8 cellular contexts compared by ENCODE assay signal in the genomic region with DNA sequence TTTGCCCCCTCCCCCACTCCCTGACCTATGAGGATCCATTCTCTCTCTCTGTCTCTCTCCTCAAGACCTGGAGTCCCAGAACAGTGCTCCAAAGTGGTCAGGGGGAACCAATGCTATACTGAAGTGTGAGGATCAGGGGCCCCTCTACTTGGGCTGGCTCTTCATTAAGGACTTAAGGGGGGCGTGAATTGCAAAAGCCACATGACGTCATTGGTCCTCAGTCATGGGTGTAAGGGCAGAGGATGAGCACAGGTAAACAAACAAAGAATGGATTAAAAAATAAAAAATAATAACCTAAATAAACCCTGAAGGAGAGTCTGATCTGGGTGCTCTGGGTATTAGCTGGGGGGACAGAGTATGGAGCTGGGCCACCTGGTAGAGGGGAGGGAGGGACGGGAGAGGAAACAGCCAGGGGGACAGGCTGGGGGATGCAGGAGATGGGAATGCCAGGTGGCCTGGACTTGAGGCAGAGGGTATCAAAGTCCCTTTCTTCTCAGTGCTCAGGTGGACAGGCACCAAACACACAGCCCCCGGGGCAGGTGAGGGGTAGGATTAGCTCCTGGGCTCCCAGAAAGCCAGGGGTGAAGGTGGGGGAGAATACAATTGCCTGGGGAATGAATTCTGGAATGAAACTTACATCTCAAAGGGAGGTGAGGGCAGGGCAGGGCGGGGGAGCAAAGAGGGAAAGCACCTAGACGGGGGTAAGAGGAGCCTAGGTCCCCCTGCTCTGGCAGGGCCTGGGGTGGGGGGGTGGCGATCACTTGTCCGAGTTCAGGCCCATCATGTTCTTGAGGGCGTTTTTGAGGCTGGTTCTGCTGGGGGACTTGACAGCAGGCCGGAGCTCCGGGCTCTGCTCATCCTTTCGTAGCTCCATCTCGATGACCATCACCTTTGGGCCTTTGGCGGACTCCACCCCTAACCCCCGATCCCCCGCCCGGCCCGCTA. TPM values are rescaled to one million over a fixed set of nuclear protein-coding genes. Genes with fewer than 3 reads are reported as not detected.
A peak's percentile ranks its signal among the peaks of the same experiment; 100 is the strongest.
DNase-seq lines count a peak whose midpoint lies in the region; ATAC-seq and TF ChIP-seq lines count a peak whose summit lies in the region.

No MANE protein-coding gene starts in this region.

- peak; percentile 4 for DNase-seq in activated naive CD4-positive, alpha-beta T cell treated with Interleukin-2 at 50 U/mL for 16 hours
- no peak for DNase-seq in activated naive CD4-positive, alpha-beta T cell treated with anti-CD3 and anti-CD28 coated beads, Interleukin-2, amount 50 U/mL, for 16 hours
- DNase-seq in astrocyte of the spinal cord (ENCODE audit: low read depth, low spot score) (no peak), lung (ENCODE audit: low spot score) (peak; percentile 29), type B pancreatic cell (ENCODE audit: extremely low spot score, unreplicated experiment) (no peak), UCSD-AML1 (lab: John Stamatoyannopoulos, UW; ENCODE audit: unreplicated experiment) (no peak), epidermal melanocyte (ENCODE audit: insufficient read length, low spot score) (no peak)

- peaks cover 9 to 11% of the 10 kb centered on the region in 2 donors for H3K4me1 ChIP-seq in lung (ENCODE audit: control insufficient read depth in 2 of 2, insufficient read depth in 2 of 2, low read length in 2 of 2)

- H3K27me3 Mint-ChIP-seq in type B pancreatic cell = peaks cover 6% of the 10 kb centered on the region

- ATAC-seq in lung (ENCODE audit: insufficient read depth, low FRiP score) = no peak
- ATAC-seq in GM19023 (IDR thresholded peaks at IDR 0.05; ENCODE audit: unreplicated experiment) = no peak

- H3K4me3 ChIP-seq in astrocyte of the spinal cord (ENCODE audit: low read depth, low read length) = peak overlapping the region; percentile 72
- peak overlapping the region; percentile 73 for H3K4me3 ChIP-seq in lung

- no peaks in the 10 kb centered on the region for H3K36me3 ChIP-seq in lung (ENCODE audit: control insufficient read depth in 2 of 2, insufficient read depth in 2 of 2, low read length in 2 of 2)

- peaks cover 15% of the 10 kb centered on the region for H3K4me1 Mint-ChIP-seq in type B pancreatic cell (ENCODE audit: unreplicated experiment)

- peak overlapping the region; percentile 98 for H3K4me3 Mint-ChIP-seq in type B pancreatic cell

- no peaks in the 10 kb centered on the region for H3K36me3 Mint-ChIP-seq in type B pancreatic cell

- no peaks in the 10 kb centered on the region for H3K9me3 Mint-ChIP-seq in type B pancreatic cell

- no peak for TF ChIP-seq CTCF in astrocyte of the spinal cord (IDR thresholded peaks at IDR 0.05; ENCODE audit: low read depth, low read length)
- TF ChIP-seq CTCF in lung (IDR thresholded peaks at IDR 0.05; ENCODE audit: control extremely low read depth, extremely low read depth) = no peak
- no peak for TF ChIP-seq CTCF in type B pancreatic cell (conservative IDR thresholded peaks at IDR 0.05)

- no peaks in the 10 kb centered on the region for H3K9me3 ChIP-seq in lung (ENCODE audit: control insufficient read depth in 2 of 2, insufficient read depth in 1 of 2, low read length in 1 of 2)

- in situ Hi-C loops in astrocyte of the spinal cord (cut with HindIII; ENCODE audit: low sequenced_read_pairs) = no loop called here

- WGBS in lung, 2 donors = 10% methylated on average over 18 of the region's 18 CpGs

- H3K27ac Mint-ChIP-seq in type B pancreatic cell = no peak overlapping the region

- peak overlapping the region in 1 of 2 donors; percentile 55 for H3K27ac ChIP-seq in lung (ENCODE audit: low read depth in 1 of 2, low read length in 1 of 2)

- H3K27me3 ChIP-seq in lung (ENCODE audit: control insufficient read depth, insufficient read depth) = no peaks in the 10 kb centered on the region

RNA-seq across cellular contexts. Expression of a gene that starts 4.6 kb away (rescaled TPM):
- total RNA-seq in lung (1 to 10 TPM; 3.6 to 5.1 TPM), type B pancreatic cell (ENCODE audit: low replicate concordance) (0.76 and 3.6 TPM in 2 replicates)
- 1 to 10 TPM; 2.0 to 3.7 TPM for polyA plus RNA-seq in lung

RNA-seq across cellular contexts. Expression of a gene that starts 9.0 kb away (rescaled TPM):
- total RNA-seq in lung (100 to 1,000 TPM in 1 of 2 donors, 10 to 100 TPM in 1; 87.1 to 173 TPM), type B pancreatic cell (ENCODE audit: low replicate concordance) (206 and 235 TPM in 2 replicates)
- polyA plus RNA-seq in lung = 100 to 1,000 TPM in 1 of 2 donors, 10 to 100 TPM in 1; 52.5 to 204 TPM

RNA-seq across cellular contexts. Expression of a gene that starts 46.7 kb away (rescaled TPM):
- total RNA-seq in lung (1 to 10 TPM; 3.6 to 5.8 TPM), type B pancreatic cell (ENCODE audit: low replicate concordance) (1.0 and 3.4 TPM in 2 replicates)
- 1 to 10 TPM; 6.9 to 9.3 TPM for polyA plus RNA-seq in lung

Comparison
In these comparisons a context has a peak if more than half of its experiments do, and no peak if none do; other contexts are left out.
1. DNase-seq: peak in activated naive CD4-positive, alpha-beta T cell treated with Interleukin-2 at 50 U/mL for 16 hours (single experiment) and lung (single experiment); none in activated naive CD4-positive, alpha-beta T cell treated with anti-CD3 and anti-CD28 coated beads, Interleukin-2, amount 50 U/mL, for 16 hours (single experiment), astrocyte of the spinal cord (single experiment), type B pancreatic cell (single experiment), UCSD-AML1 (single experiment) and epidermal melanocyte (single experiment).